Comparison of ENCODE assay signal across 16 cellular contexts in the genomic region with DNA sequence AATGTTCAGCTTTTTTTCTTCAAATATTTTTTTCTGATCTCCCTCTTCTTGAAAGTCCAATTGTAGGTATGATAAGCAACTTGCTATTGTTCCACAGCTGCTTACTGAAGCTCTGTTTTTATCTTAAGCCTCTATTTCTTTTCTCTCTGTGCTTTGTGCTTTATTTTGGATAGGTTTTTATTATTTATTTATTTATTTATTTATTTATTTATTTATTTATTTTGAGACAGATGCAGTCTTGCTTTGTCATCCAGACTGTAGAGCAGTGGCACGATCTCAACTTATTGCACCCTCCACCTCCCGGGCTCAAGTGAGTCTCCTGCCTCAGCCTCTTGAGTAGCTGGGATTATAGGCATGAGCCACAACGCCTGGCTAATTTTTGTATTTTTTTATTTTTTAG.
DNase-seq lines count a peak whose midpoint lies in the region; ATAC-seq and TF ChIP-seq lines count a peak whose summit lies in the region.
"Had no signal": no experiment of that assay in that cellular context is flagged by ENCODE, and none has a peak within 500 bp of the region (broad histone marks: within the 10 kb centered on the region; RNA-seq: fewer than 3 reads in every experiment).

No MANE protein-coding gene starts in this region.

- WGBS in smooth muscle cell (ENCODE audit: low lambda C conversion rate), result 93% methylated on average over 3 of the region's 3 CpGs

- H3K27me3 Mint-ChIP-seq in central memory CD8-positive, alpha-beta T cell, result no peaks in the 10 kb centered on the region
- H3K27me3 Mint-ChIP-seq in progenitor cell of endocrine pancreas, result no peaks in the 10 kb centered on the region
- H3K27me3 Mint-ChIP-seq: CD8-positive, alpha-beta memory T cell had no signal

- TF ChIP-seq CTCF in MM.1S (IDR thresholded peaks at IDR 0.05; ENCODE audit: low read length) (no peak), progenitor cell of endocrine pancreas (IDR thresholded peaks at IDR 0.05; ENCODE audit: unreplicated experiment) (no peak), smooth muscle cell (IDR thresholded peaks at IDR 0.05; ENCODE audit: borderline replicate concordance, insufficient read depth, poor library complexity, severe bottlenecking) (no peak)

- H3K36me3 ChIP-seq in ACC112 (ENCODE audit: insufficient read depth, low read length) (no peaks in the 10 kb centered on the region), MM.1S (replicated peaks; ENCODE audit: insufficient read depth, low read length) (no peaks in the 10 kb centered on the region), smooth muscle cell (ENCODE audit: low read depth) (no peaks in the 10 kb centered on the region)
- H3K36me3 ChIP-seq: HAP-1 had no signal

- H3K27ac ChIP-seq in ACC112 (ENCODE audit: low read depth, low read length) (peak overlapping the region; percentile 54), MM.1S (ENCODE audit: low read length) (no peak overlapping the region), smooth muscle cell (ENCODE audit: low read depth) (no peak overlapping the region)
- H3K27ac ChIP-seq: GM23248 had no signal

- H3K4me1 ChIP-seq in ACC112 (ENCODE audit: control insufficient read depth, insufficient read depth, low read length, unreplicated experiment) (peaks cover 33% of the 10 kb centered on the region), MM.1S (ENCODE audit: low read length) (peaks cover 16% of the 10 kb centered on the region), smooth muscle cell (ENCODE audit: low read depth) (peaks cover 11% of the 10 kb centered on the region)
- H3K4me1 ChIP-seq: HAP-1 had no signal

- H3K79me2 ChIP-seq in ACC112 (ENCODE audit: control insufficient read depth, insufficient read depth, low read length, unreplicated experiment), result peaks cover 7% of the 10 kb centered on the region
- H3K79me2 ChIP-seq in MM.1S (ENCODE audit: low read length), result peaks cover 3% of the 10 kb centered on the region; the same call in 1 of the 2 replicates
- no peaks in the 10 kb centered on the region for H3K79me2 ChIP-seq in smooth muscle cell (ENCODE audit: low read depth)

- H3F3A ChIP-seq in MM.1S (ENCODE audit: insufficient read depth, low read length), result peaks cover 8% of the 10 kb centered on the region; the same call in 1 of the 2 replicates
- H3F3A ChIP-seq in smooth muscle cell (ENCODE audit: low read depth), result peaks cover 5% of the 10 kb centered on the region

- no peaks in the 10 kb centered on the region for H3K27me3 ChIP-seq in ACC112 (ENCODE audit: insufficient read depth, low read length)
- H3K27me3 ChIP-seq in MM.1S (replicated peaks; ENCODE audit: insufficient read depth, low read length), result no peaks in the 10 kb centered on the region
- no peaks in the 10 kb centered on the region for H3K27me3 ChIP-seq in smooth muscle cell (ENCODE audit: low read depth)

- peak overlapping the region; percentile 19 for H3K4me3 Mint-ChIP-seq in central memory CD8-positive, alpha-beta T cell
- H3K4me3 Mint-ChIP-seq in progenitor cell of endocrine pancreas (ENCODE audit: low read depth), result no peak overlapping the region

- peak overlapping the region; percentile 24; the same call in 1 of the 2 replicates for H3K4me2 ChIP-seq in MM.1S (ENCODE audit: low read depth, low read length)
- H3K4me2 ChIP-seq in smooth muscle cell, result no peak overlapping the region

- H3K9me3 ChIP-seq in MM.1S (replicated peaks; ENCODE audit: insufficient read depth, low read length) (no peaks in the 10 kb centered on the region), smooth muscle cell (replicated peaks; ENCODE audit: low read depth) (no peaks in the 10 kb centered on the region)
- H3K9me3 ChIP-seq: HAP-1 had no signal

- DNase-seq in MM.1S (no peak), progenitor cell of endocrine pancreas (ENCODE audit: low spot score, unreplicated experiment) (no peak), smooth muscle cell (lab: John Stamatoyannopoulos, UW; ENCODE audit: unreplicated experiment) (no peak), superior temporal gyrus (ENCODE audit: extremely low spot score) (no peak)
- DNase-seq in central memory CD8-positive, alpha-beta T cell (ENCODE audit: low spot score in 2 of 2), result no peak
- DNase-seq: C1 segment of cervical spinal cord; CD8-positive, alpha-beta memory T cell; DMS79; GM23248; NCI-H1417; NCI-H187 treated with DMSO at 0.1 percent for 48 hours; NCI-H526 had no signal

- peak overlapping the region; percentile 17; the same call in 1 of the 2 replicates for H3K4me3 ChIP-seq in ACC112 (ENCODE audit: low read depth, low read length)
- H3K4me3 ChIP-seq in MM.1S (ENCODE audit: low read length), result no peak overlapping the region
- H3K4me3 ChIP-seq in smooth muscle cell, result no peak overlapping the region
- H3K4me3 ChIP-seq: GM23248, HAP-1, K562 had no signal

- H3K9ac ChIP-seq in MM.1S (ENCODE audit: low read length) (no peak overlapping the region), smooth muscle cell (ENCODE audit: low read depth) (no peak overlapping the region)
- H3K9ac ChIP-seq: GM23248 had no signal

- no peak for ATAC-seq in central memory CD8-positive, alpha-beta T cell (replicated peaks; ENCODE audit: extremely low read depth, poor library complexity, severe bottlenecking)
- ATAC-seq in HG02852 (IDR thresholded peaks at IDR 0.05; ENCODE audit: unreplicated experiment), result no peak
- ATAC-seq: K562 had no signal

- no peaks in the 10 kb centered on the region for H3K9me2 ChIP-seq in MM.1S (replicated peaks; ENCODE audit: insufficient read depth, low read length)

- peak overlapping the region; percentile 57 for H3K27ac Mint-ChIP-seq in central memory CD8-positive, alpha-beta T cell (ENCODE audit: low read depth)
- peak overlapping the region; percentile 27 for H3K27ac Mint-ChIP-seq in progenitor cell of endocrine pancreas

- H3K9me3 Mint-ChIP-seq in central memory CD8-positive, alpha-beta T cell, result no peaks in the 10 kb centered on the region
- H3K9me3 Mint-ChIP-seq in progenitor cell of endocrine pancreas (ENCODE audit: low read depth), result no peaks in the 10 kb centered on the region
- H3K9me3 Mint-ChIP-seq: CD8-positive, alpha-beta memory T cell had no signal

- H4K20me1 ChIP-seq in MM.1S (ENCODE audit: insufficient read depth, low read length) (no peaks in the 10 kb centered on the region), smooth muscle cell (ENCODE audit: low read depth) (no peaks in the 10 kb centered on the region)

- H2AFZ ChIP-seq in ACC112 (ENCODE audit: low read length, unreplicated experiment) (no peak overlapping the region), MM.1S (ENCODE audit: low read length) (no peak overlapping the region), smooth muscle cell (ENCODE audit: low read depth) (no peak overlapping the region)
- H2AFZ ChIP-seq: GM23248 had no signal

- peaks cover 45% of the 10 kb centered on the region for H3K4me1 Mint-ChIP-seq in central memory CD8-positive, alpha-beta T cell
- H3K4me1 Mint-ChIP-seq in progenitor cell of endocrine pancreas (ENCODE audit: low read depth), result peaks cover 12% of the 10 kb centered on the region

- H3K36me3 Mint-ChIP-seq in central memory CD8-positive, alpha-beta T cell (ENCODE audit: insufficient read depth), result peaks cover 19% of the 10 kb centered on the region
- peaks cover 5% of the 10 kb centered on the region for H3K36me3 Mint-ChIP-seq in progenitor cell of endocrine pancreas (ENCODE audit: insufficient read depth)
